In the genomic region with DNA sequence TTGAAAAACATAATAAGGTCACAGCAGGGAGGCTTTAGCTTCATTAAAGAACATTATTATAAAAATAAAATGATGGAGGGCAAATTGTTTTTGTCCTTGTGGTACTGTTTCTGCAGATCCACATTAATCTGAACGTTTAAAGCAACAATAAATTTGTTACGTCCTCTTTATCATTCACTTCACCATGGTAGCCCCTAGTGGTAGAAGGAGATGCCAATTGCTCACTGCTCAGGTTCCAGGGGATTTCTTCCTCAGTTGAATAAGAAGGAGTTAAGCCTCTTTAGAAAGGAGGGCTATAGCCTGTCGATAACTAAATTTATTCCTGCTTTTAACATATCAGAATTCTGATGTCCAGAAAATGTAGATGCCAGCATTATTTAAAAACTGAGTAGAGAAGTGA, we compare ENCODE assay signal across 21 cellular contexts.
DNase-seq lines count a peak whose midpoint lies in the region; ATAC-seq and TF ChIP-seq lines count a peak whose summit lies in the region.
"Had no signal": no experiment of that assay in that cellular context is flagged by ENCODE, and none has a peak within 500 bp of the region (broad histone marks: within the 10 kb centered on the region; RNA-seq: fewer than 3 reads in every experiment).

No MANE protein-coding gene starts in this region.

- H3K27me3 ChIP-seq in brain microvascular endothelial cell (replicated peaks) (no peaks in the 10 kb centered on the region), neural progenitor cell (no peaks in the 10 kb centered on the region)
- H3K27me3 ChIP-seq: vagina had no signal

- H4K20me1 ChIP-seq in neural progenitor cell (ENCODE audit: low read depth): no peaks in the 10 kb centered on the region

- no peaks in the 10 kb centered on the region for H3K36me3 Mint-ChIP-seq in neural progenitor cell
- H3K36me3 Mint-ChIP-seq: stimulated activated memory B cell treated with anti-CD40 and anti-IgM and Interleukin-4, amounts not matched to agents 10 μg/mL and 1 μg/mL and 100 μg/mL, for 72 hours had no signal

- TF ChIP-seq CTCF in GM12873 (IDR thresholded peaks at IDR 0.05; ENCODE audit: insufficient read depth, low read depth, low read length, missing control alignments) (peak; percentile 25), brain microvascular endothelial cell (IDR thresholded peaks at IDR 0.05; ENCODE audit: low read depth, low read length, missing control alignments) (peak; percentile 37), neural progenitor cell (IDR thresholded peaks at IDR 0.05) (peak; percentile 66)

- no peak overlapping the region for H3K9ac ChIP-seq in neural progenitor cell

- H3K4me3 Mint-ChIP-seq in neural progenitor cell: no peak overlapping the region
- H3K4me3 Mint-ChIP-seq: central memory CD8-positive, alpha-beta T cell; naive B cell; stimulated activated memory B cell treated with anti-CD40 and anti-IgM and Interleukin-4, amounts not matched to agents 10 μg/mL and 1 μg/mL and 100 μg/mL, for 72 hours had no signal

- H3K4me1 ChIP-seq in neural progenitor cell: peaks cover 6% of the 10 kb centered on the region
- H3K4me1 ChIP-seq: vagina had no signal

- peaks cover 4% of the 10 kb centered on the region for H3K9me3 Mint-ChIP-seq in neural progenitor cell

- DNase-seq in NCI-H69 (lab: John Stamatoyannopoulos, UW) (peak; percentile 69), brain microvascular endothelial cell (no peak), neural progenitor cell (ENCODE audit: low spot score) (peak; percentile 53), NCI-H510A treated with DMSO at 0.1 percent for 48 hours (lab: John Stamatoyannopoulos, UW) (no peak)
- DNase-seq in stimulated activated CD8-positive, alpha-beta memory T cell treated with anti-CD3 and anti-CD28 coated beads, Interleukin-4, amount 100 ng/mL, for 48 hours: no peak
- DNase-seq: activated CD8-positive, alpha-beta memory T cell treated with anti-CD3 and anti-CD28 coated beads, Interleukin-2, amount 50 U/mL, for 48 hours; naive B cell; NCI-H187; stimulated activated CD4-positive, alpha-beta T cell treated with anti-CD3 and anti-CD28 coated beads, Interleukin-4, amount 100 ng/mL, for 4 hours had no signal

- ATAC-seq in HG03196 (IDR thresholded peaks at IDR 0.05; ENCODE audit: unreplicated experiment): no peak
- ATAC-seq: activated CD4-positive, CD25-positive, alpha-beta regulatory T cell treated with anti-CD3 and anti-CD28 coated beads, Interleukin-2, amount 50 U/mL, for 24 hours; activated naive CD4-positive, alpha-beta T cell treated with anti-CD3 and anti-CD28 coated beads, Interleukin-2, amount 50 U/mL, for 72 hours; K562; left lobe of liver; sciatic nerve; stimulated activated memory B cell treated with anti-CD40 and anti-IgM and Interleukin-4, amounts not matched to agents 10 μg/mL and 1 μg/mL and 100 μg/mL, for 72 hours had no signal

- H2AFZ ChIP-seq in neural progenitor cell (replicated peaks): peak overlapping the region; percentile 17

- H3K4me2 ChIP-seq in neural progenitor cell: no peak overlapping the region

- no peaks in the 10 kb centered on the region for H3K79me2 ChIP-seq in neural progenitor cell (ENCODE audit: low read depth)

- H3K4me3 ChIP-seq in brain microvascular endothelial cell (ENCODE audit: low read depth, low read length) (no peak overlapping the region), neural progenitor cell (no peak overlapping the region)
- H3K4me3 ChIP-seq: HAP-1, K562, vagina had no signal

- peaks cover 7% of the 10 kb centered on the region for H3K4me1 Mint-ChIP-seq in neural progenitor cell
- H3K4me1 Mint-ChIP-seq: stimulated activated memory B cell treated with anti-CD40 and anti-IgM and Interleukin-4, amounts not matched to agents 10 μg/mL and 1 μg/mL and 100 μg/mL, for 72 hours had no signal

- H3K27ac ChIP-seq in brain microvascular endothelial cell (no peak overlapping the region), neural progenitor cell (no peak overlapping the region)
- H3K27ac ChIP-seq: epithelial cell of prostate, vagina had no signal

- H3K27me3 Mint-ChIP-seq in neural progenitor cell (ENCODE audit: insufficient read depth, low read depth): no peaks in the 10 kb centered on the region
- H3K27me3 Mint-ChIP-seq: central memory CD8-positive, alpha-beta T cell; naive B cell; stimulated activated memory B cell treated with anti-CD40 and anti-IgM and Interleukin-4, amounts not matched to agents 10 μg/mL and 1 μg/mL and 100 μg/mL, for 72 hours had no signal

- in situ Hi-C loops in brain microvascular endothelial cell (cut with HindIII; ENCODE audit: low pct_ligation_motif_present, low sequenced_read_pairs): no loop called here

- no peaks in the 10 kb centered on the region for H3K9me3 ChIP-seq in neural progenitor cell (ENCODE audit: low read depth)
- H3K9me3 ChIP-seq: HAP-1, vagina had no signal

- H3K36me3 ChIP-seq in brain microvascular endothelial cell (replicated peaks) (no peaks in the 10 kb centered on the region), neural progenitor cell (no peaks in the 10 kb centered on the region)
- H3K36me3 ChIP-seq: HAP-1, vagina had no signal

- no peaks in the 10 kb centered on the region for H3F3A ChIP-seq in neural progenitor cell (ENCODE audit: low read depth)

- no peak overlapping the region for H3K27ac Mint-ChIP-seq in neural progenitor cell
- H3K27ac Mint-ChIP-seq: activated naive CD4-positive, alpha-beta T cell treated with anti-CD3 and anti-CD28 coated beads, Interleukin-2, amount 50 U/mL, for 72 hours; naive B cell; stimulated activated memory B cell treated with anti-CD40 and anti-IgM and Interleukin-4, amounts not matched to agents 10 μg/mL and 1 μg/mL and 100 μg/mL, for 72 hours had no signal

Comparison
In these comparisons a context has a peak if more than half of its experiments do, and no peak if none do; other contexts are left out.
1. DNase-seq: peak in NCI-H69 (single experiment) and neural progenitor cell (single experiment); none in brain microvascular endothelial cell (single experiment), NCI-H510A treated with DMSO at 0.1 percent for 48 hours (single experiment) and stimulated activated CD8-positive, alpha-beta memory T cell treated with anti-CD3 and anti-CD28 coated beads, Interleukin-4, amount 100 ng/mL, for 48 hours (single experiment).
2. Peak in every context shown above with its lines, with median percentiles within 50 percentile points of each other: CTCF ChIP-seq.